Comparison of ENCODE assay signal across 8 cellular contexts in genomic region chr16:81095953-81096714, GRCh38. TPM values are rescaled to one million over a fixed set of nuclear protein-coding genes. Genes with fewer than 3 reads are reported as not detected.
DNase-seq lines count a peak whose midpoint lies in the region; ATAC-seq lines count a peak whose summit lies in the region.

TSS of gene GCSH (minus strand) at chr16:81096395. CDS start at chr16:81096278, 117 bp downstream.

- no peaks in the 10 kb centered on the region for H3K27me3 Mint-ChIP-seq in activated CD8-positive, alpha-beta memory T cell treated with anti-CD3 and anti-CD28 coated beads, Interleukin-2, amount 10 ng/mL, durations not matched to agents 7 days and 5 days

- H3K79me1 ChIP-seq in mesenchymal stem cell (replicated peaks; ENCODE audit: low read length, poor library complexity, severe bottlenecking) = peaks cover 10% of the 10 kb centered on the region

- no peak within 1 kb of the TSS for H4K91ac ChIP-seq in mesenchymal stem cell (ENCODE audit: low read length)

- H3K9me3 ChIP-seq in endocrine pancreas (ENCODE audit: control insufficient read depth, low read length) = no peaks in the 10 kb centered on the region
- no peaks in the 10 kb centered on the region for H3K9me3 ChIP-seq in mesenchymal stem cell (ENCODE audit: control insufficient read depth, low read length)

- H3K27me3 ChIP-seq in endocrine pancreas (ENCODE audit: control insufficient read depth, insufficient read depth, low read length) (no peaks in the 10 kb centered on the region), mesenchymal stem cell (ENCODE audit: control insufficient read depth in 1 of 2, insufficient read depth in 1 of 2, low read length in 2 of 2) (no peaks in the 10 kb centered on the region)

- H3K4ac ChIP-seq in mesenchymal stem cell (ENCODE audit: low read depth in 1 of 2, low read length in 2 of 2) = peak within 1 kb of the TSS in 1 of 2 experiments; percentile 38

- ATAC-seq in GM21360 (IDR thresholded peaks at IDR 0.05; ENCODE audit: unreplicated experiment) = peak; percentile 97
- peak; percentile 99 for ATAC-seq in activated CD8-positive, alpha-beta memory T cell treated with anti-CD3 and anti-CD28 coated beads, Interleukin-2, amount 10 ng/mL, durations not matched to agents 7 days and 5 days

- peak within 1 kb of the TSS in 1 of 2 experiments; percentile 31 for H2BK12ac ChIP-seq in mesenchymal stem cell (ENCODE audit: low read length in 2 of 2)

- peak within 1 kb of the TSS; percentile 94 for H3K4me2 ChIP-seq in mesenchymal stem cell (ENCODE audit: low read length, poor library complexity, severe bottlenecking)

- H3K9ac ChIP-seq in endocrine pancreas (ENCODE audit: control insufficient read depth, insufficient read depth, low read length) (no peak within 1 kb of the TSS), mesenchymal stem cell (ENCODE audit: low read length) (peak within 1 kb of the TSS; percentile 89)

- WGBS in mesenchymal stem cell = under 1% methylated on average over 56 of the region's 83 CpGs

- no peak within 1 kb of the TSS for H2BK120ac ChIP-seq in mesenchymal stem cell (ENCODE audit: low read depth, low read length)

- H3K27ac Mint-ChIP-seq in activated CD8-positive, alpha-beta memory T cell treated with anti-CD3 and anti-CD28 coated beads, Interleukin-2, amount 10 ng/mL, durations not matched to agents 7 days and 5 days = peak within 1 kb of the TSS; percentile 63

- no peak within 1 kb of the TSS for H2BK5ac ChIP-seq in mesenchymal stem cell (ENCODE audit: low read depth, low read length, poor library complexity, severe bottlenecking)

- peak within 1 kb of the TSS; percentile 63 for H3K4me3 Mint-ChIP-seq in activated CD8-positive, alpha-beta memory T cell treated with anti-CD3 and anti-CD28 coated beads, Interleukin-2, amount 10 ng/mL, durations not matched to agents 7 days and 5 days

- H2BK15ac ChIP-seq in mesenchymal stem cell (ENCODE audit: low read depth, poor library complexity, severe bottlenecking) = no peak within 1 kb of the TSS

- peak within 1 kb of the TSS in 1 of 2 experiments; percentile 66 for H3K18ac ChIP-seq in mesenchymal stem cell (ENCODE audit: low read depth in 1 of 2, low read length in 2 of 2)

- peak within 1 kb of the TSS in 1 of 2 experiments; percentile 79 for H3K23ac ChIP-seq in mesenchymal stem cell (ENCODE audit: low read length in 2 of 2)

- DNase-seq in CMK (ENCODE audit: low read depth) = peak; percentile 95
- DNase-seq in HT1080 (ENCODE audit: low read depth) = peak; percentile 99
- DNase-seq in NOMO-1 treated with DMSO at 0.1 percent for 48 hours (lab: John Stamatoyannopoulos, UW; ENCODE audit: unreplicated experiment) = peak; percentile 99
- peak; percentile 99 for DNase-seq in activated CD8-positive, alpha-beta memory T cell treated with anti-CD3 and anti-CD28 coated beads, Interleukin-2, amount 10 ng/mL, durations not matched to agents 7 days and 5 days
- DNase-seq in mesenchymal stem cell = peak; percentile 98
- peak; percentile 97 for DNase-seq in stimulated activated CD8-positive, alpha-beta memory T cell treated with anti-CD3 and anti-CD28 coated beads, Interleukin-12 subunit alpha, Interleukin-12 subunit beta, amount 100 ng/mL, for 4 hours (ENCODE audit: low read depth)

- H3K36me3 ChIP-seq in endocrine pancreas (ENCODE audit: control insufficient read depth, insufficient read depth, low read length) = no peaks in the 10 kb centered on the region
- H3K36me3 ChIP-seq in mesenchymal stem cell (ENCODE audit: control insufficient read depth in 1 of 2, insufficient read depth in 2 of 2, low read depth in 1 of 2, low read length in 2 of 2) = no peaks in the 10 kb centered on the region

- CTCF ChIA-PET in activated CD8-positive, alpha-beta memory T cell treated with anti-CD3 and anti-CD28 coated beads, Interleukin-2, amount 10 ng/mL, durations not matched to agents 7 days and 5 days (lab: Charles Lee) = no interaction called here

- H2AK5ac ChIP-seq in mesenchymal stem cell (ENCODE audit: low read length, severe bottlenecking) = peak within 1 kb of the TSS; percentile 37

- peak within 1 kb of the TSS; percentile 72 for H2AFZ ChIP-seq in mesenchymal stem cell (ENCODE audit: low read depth, low read length)

- H3K4me1 Mint-ChIP-seq in activated CD8-positive, alpha-beta memory T cell treated with anti-CD3 and anti-CD28 coated beads, Interleukin-2, amount 10 ng/mL, durations not matched to agents 7 days and 5 days = peaks cover 13% of the 10 kb centered on the region

- H4K8ac ChIP-seq in mesenchymal stem cell (ENCODE audit: low read length) = peak within 1 kb of the TSS; percentile 69

- H3K9me3 Mint-ChIP-seq in activated CD8-positive, alpha-beta memory T cell treated with anti-CD3 and anti-CD28 coated beads, Interleukin-2, amount 10 ng/mL, durations not matched to agents 7 days and 5 days (ENCODE audit: low read depth) = peaks cover 2% of the 10 kb centered on the region

- peak within 1 kb of the TSS in 1 of 2 experiments; percentile 83 for H3K14ac ChIP-seq in mesenchymal stem cell (ENCODE audit: low read length in 2 of 2)

- H3K36me3 Mint-ChIP-seq in activated CD8-positive, alpha-beta memory T cell treated with anti-CD3 and anti-CD28 coated beads, Interleukin-2, amount 10 ng/mL, durations not matched to agents 7 days and 5 days = peaks cover 3% of the 10 kb centered on the region

- peak within 1 kb of the TSS; percentile 42 for H3K4me3 ChIP-seq in endocrine pancreas (ENCODE audit: control insufficient read depth, insufficient read depth, low read length)
- peak within 1 kb of the TSS; percentile 87 to 90 for H3K4me3 ChIP-seq in mesenchymal stem cell (ENCODE audit: insufficient read depth in 1 of 2, low read depth in 1 of 2, low read length in 2 of 2)

- H3K4me1 ChIP-seq in endocrine pancreas (ENCODE audit: control insufficient read depth, insufficient read depth, low read length) = no peaks in the 10 kb centered on the region
- H3K4me1 ChIP-seq in mesenchymal stem cell (ENCODE audit: control insufficient read depth, insufficient read depth, low read depth, low read length) = peaks cover 4% of the 10 kb centered on the region

- peak within 1 kb of the TSS; percentile 56 for H3K27ac ChIP-seq in mesenchymal stem cell (ENCODE audit: low read length, poor library complexity, severe bottlenecking)

RNA-seq across cellular contexts. Expression of gene GCSH, which starts in this region (rescaled TPM):
- 33.0 and 47.4 TPM in 2 replicates for total RNA-seq in HT1080 (2014; rRNA removed; shearing (Covaris generic))
- 47.4 and 53.2 TPM in 2 replicates for polyA plus RNA-seq in HT1080 (2015; cell fraction: cytosol; rRNA removed)
- 13.6 and 15.3 TPM in 2 replicates for polyA plus RNA-seq in HT1080 (2015; cell fraction: nucleus; rRNA removed)
- 10 to 100 TPM in 1 of 2 experiments, 1 to 10 TPM in 1; 7.1 to 12.1 TPM for total RNA-seq in activated CD8-positive, alpha-beta memory T cell treated with anti-CD3 and anti-CD28 coated beads, Interleukin-2, amount 10 ng/mL, durations not matched to agents 7 days and 5 days
- 31.2 TPM for polyA plus RNA-seq in mesenchymal stem cell (2013, experiment 1 of 2)
- polyA plus RNA-seq in mesenchymal stem cell (2013, experiment 2 of 2) = 36.8 TPM

Comparison
In these comparisons a context has a peak if more than half of its experiments do, and no peak if none do; other contexts are left out.
1. Peak in every context shown above with its lines: DNase-seq, ATAC-seq, H3K4me3 ChIP-seq and H3K27ac ChIP-seq.